ENCODE assay signal across 9 cellular contexts in genomic region chr2:104853401-104853925, GRCh38. TPM values are rescaled to one million over a fixed set of nuclear protein-coding genes. Genes with fewer than 3 reads are reported as not detected.
DNase-seq lines count a peak whose midpoint lies in the region; ATAC-seq lines count a peak whose summit lies in the region.
"Had no signal": no experiment of that assay in that cellular context is flagged by ENCODE, and none has a peak within 500 bp of the region (broad histone marks: within the 10 kb centered on the region; RNA-seq: fewer than 3 reads in every experiment).

No MANE protein-coding gene starts in this region.

- H3K9me2 ChIP-seq in Karpas-422 (replicated peaks; ENCODE audit: insufficient read depth, low read length): no peaks in the 10 kb centered on the region

- H3K4ac ChIP-seq in neuronal stem cell (ENCODE audit: low read length): no peak overlapping the region

- ATAC-seq in GM18907 (IDR thresholded peaks at IDR 0.05; ENCODE audit: unreplicated experiment): no peak

- H3K4me2 ChIP-seq in BLaER1 (peak overlapping the region; percentile 61), neuronal stem cell (ENCODE audit: insufficient read depth, low read length, poor library complexity, severe bottlenecking) (peak overlapping the region; percentile 61), Karpas-422 (ENCODE audit: low read depth, low read length, poor library complexity, severe bottlenecking) (no peak overlapping the region)

- no peak overlapping the region for H3K27ac ChIP-seq in BLaER1
- no peak overlapping the region for H3K27ac ChIP-seq in HUES64 (ENCODE audit: low read depth, low read length)
- H3K27ac ChIP-seq in neuronal stem cell (replicated peaks; ENCODE audit: low read length): peak overlapping the region; percentile 81
- H3K27ac ChIP-seq in Karpas-422 (ENCODE audit: low read length): no peak overlapping the region

- peak overlapping the region; percentile 73 for H3K23ac ChIP-seq in neuronal stem cell (ENCODE audit: low read depth, low read length, poor library complexity)

- peak overlapping the region; percentile 97 for H2BK5ac ChIP-seq in neuronal stem cell (ENCODE audit: low read length)

- no peak overlapping the region for H4K8ac ChIP-seq in neuronal stem cell (ENCODE audit: low read depth, low read length)

- H3K14ac ChIP-seq in neuronal stem cell (ENCODE audit: low read length): peak overlapping the region; percentile 56

- H3K27me3 ChIP-seq in BLaER1 (peaks cover 100% of the 10 kb centered on the region), HUES64 (ENCODE audit: insufficient read depth, low read length) (peaks cover 91% of the 10 kb centered on the region), neuronal stem cell (ENCODE audit: control insufficient read depth in 3 of 3, insufficient read depth in 3 of 3, low read depth in 1 of 3, low read length in 3 of 3) (peaks cover 0 to 62% (median 16%) of the 10 kb centered on the region in 3 experiments), Karpas-422 (ENCODE audit: low read length) (no peaks in the 10 kb centered on the region)

- peak overlapping the region; percentile 85 for H2BK15ac ChIP-seq in neuronal stem cell (ENCODE audit: low read length)

- H4K20me1 ChIP-seq in BLaER1 (peaks cover 90% of the 10 kb centered on the region), Karpas-422 (ENCODE audit: insufficient read depth, low read depth, low read length) (no peaks in the 10 kb centered on the region)

- under 1% methylated on average over 24 of the region's 37 CpGs for WGBS in HUES64
- no CpG with 5 or more reads among the region's 37 CpGs for WGBS in neuronal stem cell (ENCODE audit: extremely low coverage in 2 of 2, insufficient read length in 2 of 2, insufficient replicate concordance in 1 of 2), 2 donors

- peaks cover 68% of the 10 kb centered on the region for H3K4me1 Mint-ChIP-seq in dendritic cell treated with granulocyte-macrophage colony-stimulating factor and Interleukin-4, amounts not matched to agents 40 ng/mL and 50 ng/mL, for 4 days (ENCODE audit: low read depth)

- H3K4me1 ChIP-seq in BLaER1 (peaks cover 20% of the 10 kb centered on the region; the same call in 1 of the 2 replicates), HUES64 (ENCODE audit: insufficient read depth, low read length) (peaks cover 38% of the 10 kb centered on the region), neuronal stem cell (ENCODE audit: control insufficient read depth in 2 of 2, insufficient read depth in 1 of 2, low read depth in 1 of 2, low read length in 2 of 2) (peaks cover 0 to 12% of the 10 kb centered on the region in 2 donors), Karpas-422 (ENCODE audit: low read length) (no peaks in the 10 kb centered on the region)

- peak overlapping the region; percentile 96 for H2BK120ac ChIP-seq in neuronal stem cell (ENCODE audit: low read depth, low read length)

- H3K9me3 Mint-ChIP-seq in dendritic cell treated with granulocyte-macrophage colony-stimulating factor and Interleukin-4, amounts not matched to agents 40 ng/mL and 50 ng/mL, for 4 days: no peaks in the 10 kb centered on the region

- peak overlapping the region; percentile 35 for H2AK5ac ChIP-seq in neuronal stem cell (ENCODE audit: low read depth, low read length)

- H3K9ac ChIP-seq in BLaER1: no peak overlapping the region
- H3K9ac ChIP-seq in HUES64 (ENCODE audit: low read depth, low read length): peak overlapping the region; percentile 41; the same call in 1 of the 2 replicates
- H3K9ac ChIP-seq in neuronal stem cell (ENCODE audit: low read depth, low read length, poor library complexity): peak overlapping the region; percentile 91
- H3K9ac ChIP-seq in Karpas-422 (ENCODE audit: low read length): no peak overlapping the region

- peak overlapping the region; percentile 97 for H3K18ac ChIP-seq in neuronal stem cell (ENCODE audit: low read length)

- H3K36me3 ChIP-seq in BLaER1 (no peaks in the 10 kb centered on the region), HUES64 (ENCODE audit: insufficient read depth, low read length) (no peaks in the 10 kb centered on the region), neuronal stem cell (replicated peaks in 1 of 2; ENCODE audit: control insufficient read depth in 2 of 2, insufficient read depth in 2 of 2, low read length in 2 of 2) (peaks cover 0 to 28% of the 10 kb centered on the region in 2 donors), Karpas-422 (ENCODE audit: insufficient read depth, low read length) (no peaks in the 10 kb centered on the region)

- H4K91ac ChIP-seq in neuronal stem cell (ENCODE audit: low read depth, low read length, poor library complexity): no peak overlapping the region

- H3K27ac Mint-ChIP-seq in dendritic cell treated with granulocyte-macrophage colony-stimulating factor and Interleukin-4, amounts not matched to agents 40 ng/mL and 50 ng/mL, for 4 days: peak overlapping the region; percentile 29

- H3K79me1 ChIP-seq in neuronal stem cell (ENCODE audit: low read depth, low read length): no peaks in the 10 kb centered on the region

- peak overlapping the region; percentile 92 for H3K4me3 Mint-ChIP-seq in dendritic cell treated with granulocyte-macrophage colony-stimulating factor and Interleukin-4, amounts not matched to agents 40 ng/mL and 50 ng/mL, for 4 days

- no peaks in the 10 kb centered on the region for H3K79me2 ChIP-seq in Karpas-422 (ENCODE audit: low read length)

- H2AFZ ChIP-seq in neuronal stem cell (ENCODE audit: low read length) (peak overlapping the region; percentile 64), Karpas-422 (ENCODE audit: low read length) (no peak overlapping the region)

- H3K27me3 Mint-ChIP-seq in dendritic cell treated with granulocyte-macrophage colony-stimulating factor and Interleukin-4, amounts not matched to agents 40 ng/mL and 50 ng/mL, for 4 days: peaks cover 80% of the 10 kb centered on the region

- H3K9me3 ChIP-seq in BLaER1 (peaks cover 10% of the 10 kb centered on the region; the same call in 1 of the 2 replicates), HUES64 (ENCODE audit: insufficient read depth, low read depth, low read length) (no peaks in the 10 kb centered on the region), neuronal stem cell (replicated peaks in 1 of 2; ENCODE audit: control insufficient read depth in 2 of 2, insufficient read depth in 1 of 2, low read depth in 1 of 2, low read length in 2 of 2) (no peaks in the 10 kb centered on the region), Karpas-422 (ENCODE audit: low read length) (peaks cover 4% of the 10 kb centered on the region; the same call in 1 of the 2 replicates)

- intact Hi-C loops in dendritic cell treated with granulocyte-macrophage colony-stimulating factor and Interleukin-4, amounts not matched to agents 40 ng/mL and 50 ng/mL, for 4 days (cut with micrococcal nuclease): no loop called here

- no peak overlapping the region for H2BK12ac ChIP-seq in neuronal stem cell (ENCODE audit: low read length)

- H3K36me3 Mint-ChIP-seq in dendritic cell treated with granulocyte-macrophage colony-stimulating factor and Interleukin-4, amounts not matched to agents 40 ng/mL and 50 ng/mL, for 4 days (ENCODE audit: low read depth): no peaks in the 10 kb centered on the region

- DNase-seq in neuronal stem cell (ENCODE audit: low spot score): no peak
- DNase-seq in AG20443 (ENCODE audit: low spot score): no peak
- DNase-seq in Karpas-422: no peak
- DNase-seq in putamen (ENCODE audit: low spot score): no peak

- peak overlapping the region; percentile 56 for H3K4me3 ChIP-seq in BLaER1
- peak overlapping the region; percentile 68 for H3K4me3 ChIP-seq in HUES64 (ENCODE audit: low read length)
- H3K4me3 ChIP-seq in neuronal stem cell (ENCODE audit: low read length in 2 of 2): peak overlapping the region; percentile 82
- H3K4me3 ChIP-seq in Karpas-422 (ENCODE audit: low read length): no peak overlapping the region

RNA-seq across cellular contexts. Expression of gene POU3F3, which starts 0.5 kb away (rescaled TPM):
- 2.5 TPM for polyA plus RNA-seq in HUES64 (2013, experiment 1 of 2)
- polyA plus RNA-seq in HUES64 (2013, experiment 2 of 2): 7.8 TPM
- 3.6 TPM for polyA plus RNA-seq in neuronal stem cell (2013, experiment 1 of 2)
- polyA plus RNA-seq in neuronal stem cell (2013, experiment 2 of 2): 3.4 TPM
- total RNA-seq in Karpas-422 (2014; rRNA removed; shearing (Covaris generic); ENCODE audit: low replicate concordance): not detected in 2 replicates
- total RNA-seq: pulmonary artery endothelial cell had no signal

Comparison
In these comparisons a context has a peak if more than half of its experiments do, and no peak if none do; other contexts are left out.
1. H3K9ac ChIP-seq: peak in HUES64 (single experiment) and neuronal stem cell (single experiment); none in BLaER1 (single experiment) and Karpas-422 (single experiment).